10 cellular contexts compared by ENCODE assay signal in genomic region chrX:41596586-41596985, GRCh38.
DNase-seq lines count a peak whose midpoint lies in the region; ATAC-seq and TF ChIP-seq lines count a peak whose summit lies in the region.
"Had no signal": no experiment of that assay in that cellular context is flagged by ENCODE, and none has a peak within 500 bp of the region (broad histone marks: within the 10 kb centered on the region; RNA-seq: fewer than 3 reads in every experiment).

No MANE protein-coding gene starts in this region.

- H3K27ac ChIP-seq in gastrocnemius medialis, result no peak overlapping the region
- H3K27ac ChIP-seq in right lobe of liver, result no peak overlapping the region
- H3K27ac ChIP-seq: neutrophil had no signal

- in situ Hi-C loops in gastrocnemius medialis (cut with MboI; ENCODE audit: low sequenced_read_pairs in 4 of 4), result no loop called here

- H3K27me3 ChIP-seq in gastrocnemius medialis (no peaks in the 10 kb centered on the region), right lobe of liver (no peaks in the 10 kb centered on the region)
- H3K27me3 ChIP-seq: neutrophil had no signal

- H3K4me3 ChIP-seq in gastrocnemius medialis, result no peak overlapping the region
- no peak overlapping the region for H3K4me3 ChIP-seq in right lobe of liver

- 76% methylated on average over 3 of the region's 3 CpGs for WGBS in right lobe of liver (ENCODE audit: insufficient coverage, low coverage, low lambda C conversion rate, missing lambda C conversion rate)

- H3K4me1 ChIP-seq in gastrocnemius medialis, result no peaks in the 10 kb centered on the region
- H3K4me1 ChIP-seq in right lobe of liver, result no peaks in the 10 kb centered on the region

- ATAC-seq in GM18861 (IDR thresholded peaks at IDR 0.05; ENCODE audit: unreplicated experiment) (peak; percentile 96), GM21717 (IDR thresholded peaks at IDR 0.05; ENCODE audit: unreplicated experiment) (peak; percentile 97), HG03457 (IDR thresholded peaks at IDR 0.05; ENCODE audit: unreplicated experiment) (peak; percentile 91), gastrocnemius medialis (no peak), right lobe of liver (no peak)

- no peak for TF ChIP-seq POLR2A in gastrocnemius medialis (IDR thresholded peaks at IDR 0.05)
- no peak for TF ChIP-seq POLR2A in right lobe of liver (IDR thresholded peaks at IDR 0.05)

- intact Hi-C loops in gastrocnemius medialis (cut with DNase I; ENCODE audit: low total_unique reads) (no loop called here), right lobe of liver (cut with DNase I) (no loop called here), cardiac septum (cut with DNase I) (no loop called here)

- DNase-seq in iris pigment epithelial cell (ENCODE audit: low read depth) (peak; percentile 47), gastrocnemius medialis (no peak), right lobe of liver (no peak), NCI-H2029 treated with DMSO at 0.1 percent for 48 hours (lab: John Stamatoyannopoulos, UW) (no peak), cardiac septum (ENCODE audit: low spot score) (no peak)
- DNase-seq: NCI-H1105 had no signal

- H3K36me3 ChIP-seq in gastrocnemius medialis (no peaks in the 10 kb centered on the region), right lobe of liver (no peaks in the 10 kb centered on the region)
- H3K36me3 ChIP-seq: neutrophil had no signal

- TF ChIP-seq CTCF in gastrocnemius medialis (IDR thresholded peaks at IDR 0.05 in 4 of 5, conservative IDR thresholded peaks at IDR 0.05 in 1 of 5), result no peak
- no peak for TF ChIP-seq CTCF in right lobe of liver (IDR thresholded peaks at IDR 0.05)

- H3K9me3 ChIP-seq in gastrocnemius medialis, result no peaks in the 10 kb centered on the region
- H3K9me3 ChIP-seq in right lobe of liver, result no peaks in the 10 kb centered on the region
- H3K9me3 ChIP-seq: neutrophil had no signal

Comparison
In these comparisons a context has a peak if more than half of its experiments do, and no peak if none do; other contexts are left out.
1. ATAC-seq: peak in GM18861 (single experiment), GM21717 (single experiment) and HG03457 (single experiment); none in gastrocnemius medialis (0 of 2) and right lobe of liver (0 of 4).